In genomic region chr13:97125051-97125809, GRCh38 we compare ENCODE assay signal across 8 cellular contexts.
DNase-seq lines count a peak whose midpoint lies in the region; ATAC-seq and TF ChIP-seq lines count a peak whose summit lies in the region.

No MANE protein-coding gene starts in this region.

- H3K79me2 ChIP-seq in OCI-LY3 (ENCODE audit: low read length), result no peaks in the 10 kb centered on the region
- H3K79me2 ChIP-seq in H9 (ENCODE audit: insufficient read depth, low read length), result no peaks in the 10 kb centered on the region

- no peak overlapping the region for H3K14ac ChIP-seq in H9 (ENCODE audit: insufficient read depth, low read length)

- H4K20me1 ChIP-seq in OCI-LY3 (ENCODE audit: insufficient read depth, low read length), result 0 out of 2 replicates have a peak, but pooled peaks cover 3% of the 10 kb centered on the region
- H4K20me1 ChIP-seq in H9 (ENCODE audit: control insufficient read depth, insufficient read depth, insufficient read length), result no peaks in the 10 kb centered on the region

- H2BK12ac ChIP-seq in H9 (ENCODE audit: insufficient read length, low read depth, low read length), result no peak overlapping the region

- H3K4me2 ChIP-seq in OCI-LY3 (ENCODE audit: low read length) (peak overlapping the region; percentile 97), H9 (ENCODE audit: insufficient read depth, insufficient read length, low read length) (no peak overlapping the region)

- no peak overlapping the region for H4K5ac ChIP-seq in H9 (ENCODE audit: insufficient read length, low read depth, low read length)

- peaks cover 21% of the 10 kb centered on the region for H3K27me3 ChIP-seq in OCI-LY3 (ENCODE audit: low read depth, low read length)
- H3K27me3 ChIP-seq in H9 (ENCODE audit: insufficient read depth, low read length), result no peaks in the 10 kb centered on the region
- H3K27me3 ChIP-seq in CD4-positive, alpha-beta T cell (ENCODE audit: control insufficient read depth, insufficient read depth, low read length), result peaks cover 4% of the 10 kb centered on the region

- H3K27ac ChIP-seq in OCI-LY3 (ENCODE audit: low read length), result peak overlapping the region; percentile 49
- H3K27ac ChIP-seq in H9 (ENCODE audit: insufficient read length, low read depth, low read length), result no peak overlapping the region
- H3K27ac ChIP-seq in CD4-positive, alpha-beta T cell (ENCODE audit: low read depth, low read length), result no peak overlapping the region

- H3K36me3 ChIP-seq in OCI-LY3 (replicated peaks; ENCODE audit: low read depth, low read length), result no peaks in the 10 kb centered on the region

- H3K4me1 ChIP-seq in OCI-LY3 (ENCODE audit: low read length), result peaks cover 35% of the 10 kb centered on the region
- peaks cover 2% of the 10 kb centered on the region; the same call in 1 of the 2 replicates for H3K4me1 ChIP-seq in H9 (ENCODE audit: insufficient read depth, low read length)

- H2BK120ac ChIP-seq in H9 (ENCODE audit: low read depth, low read length, poor library complexity, severe bottlenecking), result no peak overlapping the region

- H3K4me1 Mint-ChIP-seq in activated naive CD8-positive, alpha-beta T cell (ENCODE audit: low read depth), result peaks cover 4% of the 10 kb centered on the region
- peaks cover 14% of the 10 kb centered on the region for H3K4me1 Mint-ChIP-seq in activated naive CD8-positive, alpha-beta T cell treated with anti-CD3 and anti-CD28 coated beads for 36 hours
- peaks cover 22 to 29% of the 10 kb centered on the region in 2 experiments for H3K4me1 Mint-ChIP-seq in H9
- H3K4me1 Mint-ChIP-seq in CD4-positive, alpha-beta T cell (ENCODE audit: low read depth), result no peaks in the 10 kb centered on the region

- H3K23ac ChIP-seq in H9 (ENCODE audit: insufficient read length, low read depth, low read length), result no peak overlapping the region

- H3K9ac ChIP-seq in OCI-LY3 (ENCODE audit: low read length), result peak overlapping the region; percentile 41
- H3K9ac ChIP-seq in H9 (ENCODE audit: extremely low read depth, insufficient read length, low read length), result no peak overlapping the region

- no peak overlapping the region for H2BK5ac ChIP-seq in H9 (ENCODE audit: insufficient read length, low read length)

- CTCF ChIA-PET in CD4-positive, alpha-beta T cell (lab: Charles Lee), result interaction anchor here (1.2 kb wide), 1 partner anchor 15 kb away, joined by 3 read pairs; no protein-coding TSS in a partner anchor

- POLR2A ChIA-PET in CD4-positive, alpha-beta T cell (lab: Charles Lee), result no interaction called here

- no peaks in the 10 kb centered on the region for H3K36me3 Mint-ChIP-seq in activated naive CD8-positive, alpha-beta T cell
- no peaks in the 10 kb centered on the region for H3K36me3 Mint-ChIP-seq in activated naive CD8-positive, alpha-beta T cell treated with anti-CD3 and anti-CD28 coated beads for 36 hours
- no peaks in the 10 kb centered on the region for H3K36me3 Mint-ChIP-seq in H9 (ENCODE audit: insufficient read depth in 1 of 3, low read depth in 3 of 3)
- H3K36me3 Mint-ChIP-seq in CD4-positive, alpha-beta T cell (ENCODE audit: low read depth), result no peaks in the 10 kb centered on the region

- H4K91ac ChIP-seq in H9 (ENCODE audit: insufficient read length, low read depth, low read length), result no peak overlapping the region

- TF ChIP-seq CTCF in OCI-LY3 (IDR thresholded peaks at IDR 0.05; ENCODE audit: low read depth, low read length) (peak; percentile 46), H9 (conservative IDR thresholded peaks at IDR 0.05) (no peak)
- no peak for TF ChIP-seq CTCF in CD4-positive, alpha-beta T cell (IDR thresholded peaks at IDR 0.05)

- peak overlapping the region; percentile 67 for H3K4me3 ChIP-seq in OCI-LY3 (ENCODE audit: low read length)

- no peak overlapping the region for H3K56ac ChIP-seq in H9 (ENCODE audit: insufficient read length, low read depth, low read length)

- no peak overlapping the region for H3T11ph ChIP-seq in H9 (ENCODE audit: low read length)

- no peak for DNase-seq in activated naive CD8-positive, alpha-beta T cell treated with anti-CD3 and anti-CD28 coated beads for 36 hours
- DNase-seq in fibroblast of gingiva (ENCODE audit: low read depth) (peak; percentile 84), retina (peak; percentile 82), H9 (no peak)
- no peak for DNase-seq in CD4-positive, alpha-beta T cell

- no peak overlapping the region for H3K4ac ChIP-seq in H9 (ENCODE audit: low read depth, low read length)

- H2BK20ac ChIP-seq in H9 (ENCODE audit: low read depth, low read length, poor library complexity, severe bottlenecking), result no peak overlapping the region

- no peak overlapping the region for H2AK5ac ChIP-seq in H9 (ENCODE audit: insufficient read length, low read length)

- no peak overlapping the region for H3K4me3 Mint-ChIP-seq in activated naive CD8-positive, alpha-beta T cell
- H3K4me3 Mint-ChIP-seq in activated naive CD8-positive, alpha-beta T cell treated with anti-CD3 and anti-CD28 coated beads for 36 hours, result no peak overlapping the region
- no peak overlapping the region for H3K4me3 Mint-ChIP-seq in H9
- no peak overlapping the region for H3K4me3 Mint-ChIP-seq in CD4-positive, alpha-beta T cell

- peak overlapping the region; percentile 42 for H3K27ac Mint-ChIP-seq in activated naive CD8-positive, alpha-beta T cell
- no peak overlapping the region for H3K27ac Mint-ChIP-seq in activated naive CD8-positive, alpha-beta T cell treated with anti-CD3 and anti-CD28 coated beads for 36 hours
- H3K27ac Mint-ChIP-seq in H9, result no peak overlapping the region; a peak in 1 of 7 replicates
- no peak overlapping the region for H3K27ac Mint-ChIP-seq in CD4-positive, alpha-beta T cell

- no peaks in the 10 kb centered on the region for H3K79me1 ChIP-seq in H9 (ENCODE audit: insufficient read depth, low read depth, low read length, poor library complexity, severe bottlenecking)

- no peaks in the 10 kb centered on the region for H3K23me2 ChIP-seq in H9 (ENCODE audit: insufficient read length, low read depth, low read length, poor library complexity, severe bottlenecking)

- H3K9me3 ChIP-seq in OCI-LY3 (ENCODE audit: insufficient read depth, low read length), result no peaks in the 10 kb centered on the region
- no peaks in the 10 kb centered on the region for H3K9me3 ChIP-seq in H9 (ENCODE audit: control insufficient read depth, low read depth, low read length)
- no peaks in the 10 kb centered on the region for H3K9me3 ChIP-seq in CD4-positive, alpha-beta T cell (ENCODE audit: control insufficient read depth, low read length)

- no peaks in the 10 kb centered on the region for H3K9me3 Mint-ChIP-seq in activated naive CD8-positive, alpha-beta T cell (ENCODE audit: low read depth)
- no peaks in the 10 kb centered on the region for H3K9me3 Mint-ChIP-seq in activated naive CD8-positive, alpha-beta T cell treated with anti-CD3 and anti-CD28 coated beads for 36 hours
- H3K9me3 Mint-ChIP-seq in H9, result no peaks in the 10 kb centered on the region
- no peaks in the 10 kb centered on the region for H3K9me3 Mint-ChIP-seq in CD4-positive, alpha-beta T cell

- intact Hi-C loops in CD4-positive, alpha-beta T cell (cut with DNase I, micrococcal nuclease), result no loop called here

- no peak overlapping the region for H2BK15ac ChIP-seq in H9 (ENCODE audit: low read depth, low read length)

- no CpG with 5 or more reads among the region's 8 CpGs for WGBS in H9 (ENCODE audit: extremely low coverage, insufficient read length, low lambda C conversion rate)

- H3K18ac ChIP-seq in H9 (ENCODE audit: insufficient read length, low read depth, low read length), result no peak overlapping the region

- H4K8ac ChIP-seq in H9 (replicated peaks; ENCODE audit: insufficient read length, low read depth, low read length), result no peak overlapping the region

- H2AFZ ChIP-seq in OCI-LY3 (ENCODE audit: low read depth, low read length) (no peak overlapping the region), H9 (ENCODE audit: low read length) (no peak overlapping the region)

- ATAC-seq in HG03025 (IDR thresholded peaks at IDR 0.05; ENCODE audit: low FRiP score, unreplicated experiment), result peak; percentile 35
- ATAC-seq in CD4-positive, alpha-beta T cell (ENCODE audit: poor library complexity), result no peak

- peaks cover 10% of the 10 kb centered on the region for H3K27me3 Mint-ChIP-seq in activated naive CD8-positive, alpha-beta T cell
- peaks cover 28% of the 10 kb centered on the region for H3K27me3 Mint-ChIP-seq in activated naive CD8-positive, alpha-beta T cell treated with anti-CD3 and anti-CD28 coated beads for 36 hours
- H3K27me3 Mint-ChIP-seq in H9 (ENCODE audit: low read depth), result peaks cover 15% of the 10 kb centered on the region
- peaks cover 38% of the 10 kb centered on the region for H3K27me3 Mint-ChIP-seq in CD4-positive, alpha-beta T cell

Comparison
In these comparisons a context has a peak if more than half of its experiments do, and no peak if none do; other contexts are left out.
1. DNase-seq: peak in fibroblast of gingiva (single experiment) and retina (single experiment); none in activated naive CD8-positive, alpha-beta T cell treated with anti-CD3 and anti-CD28 coated beads for 36 hours (single experiment), H9 (single experiment) and CD4-positive, alpha-beta T cell (0 of 10).